Comparison of ENCODE assay signal across 12 cellular contexts in the genomic region with DNA sequence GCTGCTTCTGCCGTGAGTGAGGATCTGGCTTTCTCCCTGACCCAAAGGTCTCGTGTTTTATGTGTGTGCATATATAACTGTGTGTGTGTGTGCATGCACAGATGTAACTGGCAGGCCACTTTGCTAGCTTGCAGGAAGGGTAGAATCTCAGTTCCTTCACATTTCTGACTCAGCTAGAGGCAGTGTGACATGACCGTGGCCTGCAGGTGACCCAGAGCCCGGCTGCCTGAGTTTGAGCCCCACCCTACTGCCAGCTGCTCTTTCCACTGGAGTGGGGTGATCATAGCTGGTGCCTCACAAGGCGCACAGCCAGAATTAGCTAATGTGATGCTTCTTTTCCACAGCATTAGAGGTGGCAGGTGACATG. TPM values are rescaled to one million over a fixed set of nuclear protein-coding genes. Genes with fewer than 3 reads are reported as not detected.
DNase-seq lines count a peak whose midpoint lies in the region; ATAC-seq, FAIRE-seq and TF ChIP-seq lines count a peak whose summit lies in the region.
"Had no signal": no experiment of that assay in that cellular context is flagged by ENCODE, and none has a peak within 500 bp of the region (broad histone marks: within the 10 kb centered on the region; RNA-seq: fewer than 3 reads in every experiment).

No MANE protein-coding gene starts in this region.

- H3K36me3 Mint-ChIP-seq in brain, result no peaks in the 10 kb centered on the region

- FAIRE-seq in GM19239 (lab: Jason Lieb, UNC), result no peak

- H3K27ac ChIP-seq in heart left ventricle, result no peak overlapping the region
- H3K27ac ChIP-seq: right atrium auricular region, thyroid gland had no signal

- TF ChIP-seq POLR2A in heart left ventricle (IDR thresholded peaks at IDR 0.05), result no peak

- WGBS in heart left ventricle, 4 donors, result 70 to 85% (median 76%) methylated on average over 5 of the region's 5 CpGs

- no peaks in the 10 kb centered on the region for H3K9me3 ChIP-seq in heart left ventricle
- H3K9me3 ChIP-seq: right atrium auricular region, thyroid gland had no signal

- peak overlapping the region in 4 of 5 experiments; percentile 19 to 89 (median 70) for H3K27ac Mint-ChIP-seq in brain

- DNase-seq in cardiac septum (ENCODE audit: low spot score) (peak; percentile 20), heart left ventricle (no peak), GM19239 (ENCODE audit: insufficient read length, low spot score) (no peak), HCEC 1CT (no peak)
- no peak for DNase-seq in stimulated activated CD4-positive, alpha-beta T cell treated with anti-CD3 and anti-CD28 coated beads, Interleukin-4, amount 100 ng/mL, for 24 hours
- no peak for DNase-seq in stimulated activated CD4-positive, alpha-beta T cell treated with anti-CD3 and anti-CD28 coated beads, Interleukin-12 subunit alpha, Interleukin-12 subunit beta, amount 100 ng/mL, for 4 hours
- DNase-seq: NCI-H2029, thyroid gland had no signal

- no peak overlapping the region for H3K4me3 ChIP-seq in heart left ventricle
- H3K4me3 ChIP-seq: right atrium auricular region, thyroid gland had no signal

- intact Hi-C loops in cardiac septum (cut with DNase I), result no loop called here
- intact Hi-C loops in heart left ventricle (cut with DNase I), result loop anchor here in 1 of 10 donors (5.0 kb wide), 1 partner anchor 42 kb away; no protein-coding TSS in a partner anchor

- H3K27me3 ChIP-seq in heart left ventricle, result peaks cover 0 to 10% (median 0%) of the 10 kb centered on the region in 9 donors
- H3K27me3 ChIP-seq: right atrium auricular region, thyroid gland had no signal

- no peak for ATAC-seq in heart left ventricle
- peak; percentile 78 for ATAC-seq in HG03095 (IDR thresholded peaks at IDR 0.05; ENCODE audit: unreplicated experiment)

- H3K4me3 Mint-ChIP-seq in brain, result no peak overlapping the region

- H3K9me3 Mint-ChIP-seq in brain, result peaks cover 0 to 2% (median 0%) of the 10 kb centered on the region in 5 experiments

- H3K36me3 ChIP-seq in heart left ventricle, result no peaks in the 10 kb centered on the region
- H3K36me3 ChIP-seq: right atrium auricular region, thyroid gland had no signal

- H3K4me1 ChIP-seq in heart left ventricle, result peaks cover 0 to 13% (median 9%) of the 10 kb centered on the region in 12 donors

- peaks cover 3% of the 10 kb centered on the region for H3K27me3 Mint-ChIP-seq in brain

- no peak for TF ChIP-seq CTCF in heart left ventricle (IDR thresholded peaks at IDR 0.05)
- TF ChIP-seq CTCF in brain (conservative IDR thresholded peaks at IDR 0.05), result no peak

- peaks cover 42% of the 10 kb centered on the region for H3K4me1 Mint-ChIP-seq in brain

RNA-seq across cellular contexts. Expression of a gene that starts 9.3 kb away (rescaled TPM):
- 2,493 TPM for total RNA-seq in cardiac septum
- total RNA-seq in heart left ventricle, result 1,000 to 10,000 TPM in 8 of 9 donors, 100 to 1,000 TPM in 1; 975 to 4,037 (median 2,357) TPM
- 1,000 to 10,000 TPM; 1,236 to 2,597 TPM for polyA plus RNA-seq in heart left ventricle
- polyA plus RNA-seq in brain (ENCODE audit: insufficient read depth, low read depth, low replicate concordance), result not detected
- total RNA-seq: mononuclear cell, thyroid gland had no signal

RNA-seq across cellular contexts. Expression of a gene that starts 27.1 kb away (rescaled TPM):
- 88.1 TPM for total RNA-seq in cardiac septum
- 100 to 1,000 TPM in 1 of 9 donors, 10 to 100 TPM in 8; 74.1 to 150 (median 89.2) TPM for total RNA-seq in heart left ventricle
- 100 to 1,000 TPM in 1 of 2 donors, 10 to 100 TPM in 1; 67.0 to 176 TPM for polyA plus RNA-seq in heart left ventricle
- polyA plus RNA-seq in brain (ENCODE audit: insufficient read depth, low read depth, low replicate concordance), result 162 TPM

RNA-seq across cellular contexts. Expression of a gene that starts 38.8 kb away (rescaled TPM):
- total RNA-seq in cardiac septum (3.7 TPM), heart left ventricle (1 to 10 TPM in 6 of 9 donors, under 1 TPM in 3; 0.54 to 3.3 (median 1.3) TPM)
- polyA plus RNA-seq in heart left ventricle (1 to 10 TPM; 3.6 to 5.7 TPM), brain (ENCODE audit: insufficient read depth, low read depth, low replicate concordance) (41.6 TPM)

RNA-seq across cellular contexts. Expression of a gene that starts 46.3 kb away (rescaled TPM):
- total RNA-seq in cardiac septum (93.1 TPM), heart left ventricle (10 to 100 TPM; 15.2 to 51.1 (median 25.4) TPM)
- polyA plus RNA-seq in heart left ventricle (10 to 100 TPM; 10.9 to 20.2 TPM), brain (ENCODE audit: insufficient read depth, low read depth, low replicate concordance) (35.2 TPM)

RNA-seq across cellular contexts. Expression of a gene that starts 50.3 kb away (rescaled TPM):
- total RNA-seq in cardiac septum (56.1 TPM), heart left ventricle (10 to 100 TPM; 43.8 to 82.2 (median 46.6) TPM)
- polyA plus RNA-seq in heart left ventricle (100 to 1,000 TPM in 1 of 2 donors, 10 to 100 TPM in 1; 28.5 to 133 TPM), brain (ENCODE audit: insufficient read depth, low read depth, low replicate concordance) (86.3 TPM)
